Comparison of ENCODE assay signal across 29 cellular contexts in the genomic region with DNA sequence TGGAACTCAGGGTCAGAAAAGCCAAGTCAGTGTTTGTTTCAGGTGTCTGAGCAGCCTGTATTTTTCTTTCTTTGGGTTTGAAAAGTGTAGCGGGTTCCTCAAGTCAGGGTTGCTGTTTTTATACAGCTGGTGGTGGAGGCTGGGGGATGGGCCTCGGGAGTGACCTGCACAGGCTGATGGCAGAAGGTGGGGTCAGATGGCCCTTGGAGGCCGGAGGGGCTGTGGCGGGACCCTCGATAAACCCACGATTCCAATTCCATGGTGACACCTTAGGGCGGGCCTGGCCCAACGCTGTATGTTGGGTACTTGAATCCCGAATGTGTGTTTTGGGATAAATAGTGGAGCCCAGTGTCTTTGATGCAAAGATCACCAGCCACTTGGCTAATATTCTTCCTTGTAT.
"Had no signal": no experiment of that assay in that cellular context is flagged by ENCODE, and none has a peak within 500 bp of the region (broad histone marks: within the 10 kb centered on the region; RNA-seq: fewer than 3 reads in every experiment).

No MANE protein-coding gene starts in this region.

- H3K27ac Mint-ChIP-seq: activated CD4-positive, alpha-beta memory T cell treated with anti-CD3 and anti-CD28 coated beads, Interleukin-2, amount 10 ng/mL, durations not matched to agents 7 days and 5 days; activated CD4-positive, alpha-beta T cell treated with anti-CD3 and anti-CD28 coated beads for 36 hours; activated naive CD8-positive, alpha-beta T cell; activated T-cell treated with anti-CD3 and anti-CD28 coated beads, Interleukin-2, amount 50 U/mL, for 24 hours; activated T-cell treated with anti-CD3 and anti-CD28 coated beads, Interleukin-2, amount 50 U/mL, for 72 hours had no signal

- H3K36me3 ChIP-seq: brain microvascular endothelial cell, esophagus muscularis mucosa, gastroesophageal sphincter had no signal

- DNase-seq: activated CD4-positive, alpha-beta memory T cell treated with anti-CD3 and anti-CD28 coated beads, Interleukin-2, amount 10 ng/mL, durations not matched to agents 7 days and 5 days; activated CD4-positive, alpha-beta T cell treated with anti-CD3 and anti-CD28 coated beads for 36 hours; activated CD4-positive, alpha-beta T cell treated with anti-CD3 and anti-CD28 coated beads, Interleukin-2, amount 10 ng/mL, durations not matched to agents 7 days and 5 days; activated CD4-positive, alpha-beta T cell treated with anti-CD3 and anti-CD28 coated beads, Interleukin-2, amount 50 U/mL, for 4 hours; activated CD4-positive, CD25-positive, alpha-beta regulatory T cell; activated CD4-positive, CD25-positive, alpha-beta regulatory T cell treated with anti-CD3 and anti-CD28 coated beads, Interleukin-2, amount 50 U/mL, for 72 hours; activated CD8-positive, alpha-beta memory T cell treated with anti-CD3 and anti-CD28 coated beads, Interleukin-2, amount 50 U/mL, for 48 hours; activated gamma-delta T cell treated with Interleukin-2 at 50 U/mL for 16 hours; activated naive CD4-positive, alpha-beta T cell treated with anti-CD3 and anti-CD28 coated beads, Interleukin-2, amount 50 U/mL, for 16 hours; activated naive CD4-positive, alpha-beta T cell treated with Interleukin-2 at 50 U/mL for 16 hours; activated T-cell treated with anti-CD3 and anti-CD28 coated beads for 4 hours; activated T-cell treated with anti-CD3 and anti-CD28 coated beads, Interleukin-2, amount 50 U/mL, for 24 hours; activated T-cell treated with anti-CD3 and anti-CD28 coated beads, Interleukin-2, amount 50 U/mL, for 72 hours; amniotic stem cell; anterior cingulate cortex; brain microvascular endothelial cell; cortex of kidney; dermis blood vessel endothelial cell; effector CD4-positive, alpha-beta T cell; effector memory CD8-positive, alpha-beta T cell; erythroblast; foreskin keratinocyte had no signal

- ATAC-seq: activated CD4-positive, alpha-beta T cell treated with anti-CD3 and anti-CD28 coated beads for 36 hours; activated T-cell treated with anti-CD3 and anti-CD28 coated beads, Interleukin-2, amount 50 U/mL, for 72 hours; effector memory CD8-positive, alpha-beta T cell; foreskin keratinocyte; gastroesophageal sphincter had no signal

- H3K36me3 Mint-ChIP-seq: activated naive CD8-positive, alpha-beta T cell had no signal

- FAIRE-seq: astrocyte, bronchial epithelial cell, colon had no signal

- H3K4me3 ChIP-seq: esophagus muscularis mucosa, gastroesophageal sphincter had no signal

- H3K4me1 Mint-ChIP-seq: activated CD4-positive, alpha-beta memory T cell treated with anti-CD3 and anti-CD28 coated beads, Interleukin-2, amount 10 ng/mL, durations not matched to agents 7 days and 5 days had no signal

- H3K4me3 Mint-ChIP-seq: activated CD4-positive, alpha-beta memory T cell treated with anti-CD3 and anti-CD28 coated beads, Interleukin-2, amount 10 ng/mL, durations not matched to agents 7 days and 5 days; activated CD4-positive, alpha-beta T cell treated with anti-CD3 and anti-CD28 coated beads for 36 hours; activated CD4-positive, alpha-beta T cell treated with anti-CD3 and anti-CD28 coated beads, Interleukin-2, amount 10 ng/mL, durations not matched to agents 7 days and 5 days; activated naive CD8-positive, alpha-beta T cell; activated T-cell treated with anti-CD3 and anti-CD28 coated beads, Interleukin-2, amount 50 U/mL, for 24 hours; activated T-cell treated with anti-CD3 and anti-CD28 coated beads, Interleukin-2, amount 50 U/mL, for 72 hours had no signal

- H3K4me1 ChIP-seq: foreskin keratinocyte had no signal

- H3K9me3 ChIP-seq: esophagus muscularis mucosa, gastroesophageal sphincter had no signal

- H3K9me3 Mint-ChIP-seq: activated CD4-positive, alpha-beta memory T cell treated with anti-CD3 and anti-CD28 coated beads, Interleukin-2, amount 10 ng/mL, durations not matched to agents 7 days and 5 days; central memory CD8-positive, alpha-beta T cell; effector memory CD8-positive, alpha-beta T cell had no signal

- H3K27me3 ChIP-seq: foreskin keratinocyte, gastroesophageal sphincter had no signal

- H3K27ac ChIP-seq: brain microvascular endothelial cell, esophagus muscularis mucosa, foreskin keratinocyte had no signal
